In the genomic region with DNA sequence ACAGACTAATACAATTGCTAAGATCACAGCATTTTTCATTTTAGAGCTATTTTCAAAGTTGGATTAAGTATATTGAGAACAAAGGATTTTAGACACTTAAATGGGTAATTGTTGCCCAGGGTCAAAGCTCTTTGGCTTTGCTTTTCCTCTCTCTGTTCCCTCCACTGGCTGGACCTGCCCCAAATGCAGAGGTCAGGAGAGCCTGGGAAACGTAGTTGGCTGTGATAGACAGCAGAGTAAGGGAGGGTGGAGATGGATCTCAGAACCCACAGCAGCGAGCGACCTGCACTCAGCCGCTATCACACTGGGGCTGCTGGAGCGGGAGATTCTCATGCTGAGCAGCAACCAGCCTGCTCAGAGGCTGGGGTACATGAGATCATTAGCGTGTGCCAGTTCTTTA, we compare ENCODE assay signal across 15 cellular contexts.
DNase-seq lines count a peak whose midpoint lies in the region; FAIRE-seq and TF ChIP-seq lines count a peak whose summit lies in the region.
"Had no signal": no experiment of that assay in that cellular context is flagged by ENCODE, and none has a peak within 500 bp of the region (broad histone marks: within the 10 kb centered on the region; RNA-seq: fewer than 3 reads in every experiment).

No MANE protein-coding gene starts in this region.

- H3K79me2 ChIP-seq in H1 (ENCODE audit: control insufficient read depth in 1 of 2, insufficient read depth in 2 of 2, low read length in 2 of 2) = peaks cover 0 to 59% of the 10 kb centered on the region in 2 experiments; a peak in 2 of 4 replicates

- H4K20me1 ChIP-seq in H1 (replicated peaks in 1 of 2; ENCODE audit: control insufficient read depth in 1 of 2, insufficient read depth in 2 of 2, low read length in 2 of 2) = peaks cover 0 to 2% of the 10 kb centered on the region in 2 experiments

- no peak overlapping the region for H4K91ac ChIP-seq in H1 (replicated peaks; ENCODE audit: insufficient read length, low read length)
- H4K91ac ChIP-seq in mesenchymal stem cell (ENCODE audit: low read length) = peak overlapping the region; percentile 78

- H2BK12ac ChIP-seq in H1 (ENCODE audit: low read depth, low read length) (no peak overlapping the region), mesenchymal stem cell (ENCODE audit: low read length in 2 of 2) (no peak overlapping the region)

- H3K18ac ChIP-seq in H1 (ENCODE audit: extremely low read depth, low read length) (no peak overlapping the region), mesenchymal stem cell (ENCODE audit: low read depth in 1 of 2, low read length in 2 of 2) (no peak overlapping the region)

- TF ChIP-seq POLR2A in H1 (IDR thresholded peaks at IDR 0.05; ENCODE audit: control extremely low read depth in 1 of 2, low read depth in 2 of 2, low read length in 2 of 2) = no peak

- no peak overlapping the region for H3K4me2 ChIP-seq in H1 (ENCODE audit: insufficient read depth in 1 of 2, low read depth in 2 of 2, low read length in 2 of 2)
- no peak overlapping the region for H3K4me2 ChIP-seq in mesenchymal stem cell (ENCODE audit: low read length, poor library complexity, severe bottlenecking)

- peak; percentile 24 for DNase-seq in H7
- peak; percentile 51 for DNase-seq in MV-4-11 (lab: John Stamatoyannopoulos, UW)
- no peak for DNase-seq in H1 (ENCODE audit: low read depth in 1 of 2, low spot score in 2 of 2)
- DNase-seq in mesenchymal stem cell = no peak
- DNase-seq in NCI-H1048 (lab: John Stamatoyannopoulos, UW) = no peak
- DNase-seq in dedifferentiated amniotic fluid mesenchymal stem cell (ENCODE audit: extremely low spot score) = no peak
- DNase-seq in GOT3 (lab: John Stamatoyannopoulos, UW) = no peak
- DNase-seq in posterior cingulate gyrus = no peak
- DNase-seq: C1 segment of cervical spinal cord; Calu3; CD4-positive, alpha-beta T cell; DMS 273 treated with DMSO at 0.1 percent for 48 hours; H9 had no signal

- no peak overlapping the region for H3K23ac ChIP-seq in H1 (ENCODE audit: insufficient read length)
- H3K23ac ChIP-seq in mesenchymal stem cell (ENCODE audit: low read length in 2 of 2) = no peak overlapping the region

- H3K36me3 ChIP-seq in H7 (replicated peaks; ENCODE audit: control insufficient read depth, insufficient read depth, low read length) (peaks cover 20% of the 10 kb centered on the region), H1 (ENCODE audit: control insufficient read depth in 2 of 4, insufficient read depth in 4 of 4, low read length in 3 of 4) (peaks cover 0 to 45% (median 10%) of the 10 kb centered on the region in 4 experiments; a peak in 4 of 8 replicates), mesenchymal stem cell (ENCODE audit: control insufficient read depth in 1 of 2, insufficient read depth in 2 of 2, low read depth in 1 of 2, low read length in 2 of 2) (peaks cover 34 to 67% of the 10 kb centered on the region in 2 experiments)

- POLR2A ChIA-PET in H1 (lab: Charles Lee; ENCODE audit: partially characterized antibody) = no interaction called here

- no peak overlapping the region for H3K4ac ChIP-seq in H1 (replicated peaks; ENCODE audit: insufficient read length, low read depth, low read length)
- no peak overlapping the region for H3K4ac ChIP-seq in mesenchymal stem cell (ENCODE audit: low read depth in 1 of 2, low read length in 2 of 2)

- H2BK15ac ChIP-seq in H1 (ENCODE audit: low read length) (no peak overlapping the region), mesenchymal stem cell (ENCODE audit: low read depth, poor library complexity, severe bottlenecking) (no peak overlapping the region)

- WGBS in H1 (ENCODE audit: extremely low coverage in 1 of 2, insufficient coverage in 1 of 2, insufficient read length in 1 of 2, insufficient replicate concordance in 2 of 2, low coverage in 1 of 2, low lambda C conversion rate in 2 of 2, missing lambda C conversion rate in 1 of 2), 2 experiments = 83% methylated on average over 6 of the region's 6 CpGs; no CpG with 5 or more reads in 1 of the 2 experiments
- 98% methylated on average over 6 of the region's 6 CpGs for WGBS in mesenchymal stem cell

- peaks cover 2% of the 10 kb centered on the region; the same call in 1 of the 2 replicates for H3K23me2 ChIP-seq in H1 (ENCODE audit: low read depth, low read length)

- no peak for TF ChIP-seq RAD21 in H1 (IDR thresholded peaks at IDR 0.05 in 1 of 2, conservative IDR thresholded peaks at IDR 0.05 in 1 of 2; ENCODE audit: low read depth in 2 of 2, low read length in 2 of 2)

- TF ChIP-seq EP300 in H1 (IDR thresholded peaks at IDR 0.05; ENCODE audit: borderline replicate concordance in 1 of 2, low read depth in 2 of 2, low read length in 2 of 2) = no peak

- H2BK5ac ChIP-seq in H1 (ENCODE audit: low read depth, low read length) (no peak overlapping the region), mesenchymal stem cell (ENCODE audit: low read depth, low read length, poor library complexity, severe bottlenecking) (no peak overlapping the region)

- CTCF ChIA-PET in H1 (lab: Charles Lee; ENCODE audit: partially characterized antibody) = interaction anchor here (0.5 kb wide), 1 partner anchor 266 kb away, joined by 3 read pairs; no protein-coding TSS in a partner anchor

- FAIRE-seq in H1 (lab: Jason Lieb, UNC) = no peak
- FAIRE-seq: A204.1 had no signal

- H3K27ac ChIP-seq in H1 (ENCODE audit: low read depth, low read length) (no peak overlapping the region), mesenchymal stem cell (ENCODE audit: low read length, poor library complexity, severe bottlenecking) (no peak overlapping the region)
- H3K27ac ChIP-seq: HL-60 had no signal

- H3K14ac ChIP-seq in H1 (ENCODE audit: insufficient read length) (no peak overlapping the region), mesenchymal stem cell (ENCODE audit: low read length in 2 of 2) (no peak overlapping the region)

- no peak overlapping the region for H3K4me3 ChIP-seq in H7 (ENCODE audit: insufficient read depth, low read depth, low read length)
- H3K4me3 ChIP-seq in H1 (ENCODE audit: extremely low read depth in 1 of 4, insufficient read depth in 2 of 4, low read depth in 3 of 4, low read length in 4 of 4) = no peak overlapping the region
- H3K4me3 ChIP-seq in mesenchymal stem cell (ENCODE audit: insufficient read depth in 1 of 2, low read depth in 1 of 2, low read length in 2 of 2) = no peak overlapping the region

- no peak overlapping the region for H2BK20ac ChIP-seq in H1 (ENCODE audit: low read length)

- H2AK5ac ChIP-seq in H1 (ENCODE audit: low read depth, low read length) (no peak overlapping the region), mesenchymal stem cell (ENCODE audit: low read length, severe bottlenecking) (no peak overlapping the region)

- intact Hi-C loops in posterior cingulate gyrus (cut with DNase I) = no loop called here

- peak overlapping the region; percentile 23 for H4K5ac ChIP-seq in H1 (ENCODE audit: insufficient read length, low read depth, low read length)

- H3K9me3 ChIP-seq in H1 (ENCODE audit: insufficient read depth in 2 of 2, low read depth in 1 of 2, low read length in 1 of 2) (peaks cover 0 to 8% of the 10 kb centered on the region in 2 experiments; a peak in 2 of 4 replicates), mesenchymal stem cell (ENCODE audit: control insufficient read depth, low read length) (no peaks in the 10 kb centered on the region)

- H2AFZ ChIP-seq in H1 (ENCODE audit: low read length) = no peak overlapping the region
- no peak overlapping the region for H2AFZ ChIP-seq in mesenchymal stem cell (ENCODE audit: low read depth, low read length)

- H3K4me1 ChIP-seq in H1 (replicated peaks in 1 of 4; ENCODE audit: control insufficient read depth in 3 of 4, insufficient read depth in 4 of 4, low read length in 3 of 4) = no peaks in the 10 kb centered on the region
- peaks cover 3% of the 10 kb centered on the region for H3K4me1 ChIP-seq in mesenchymal stem cell (ENCODE audit: control insufficient read depth, insufficient read depth, low read depth, low read length)

- TF ChIP-seq CTCF in H1 (IDR thresholded peaks at IDR 0.05; ENCODE audit: control extremely low read depth in 1 of 3, insufficient read depth in 1 of 3, low read depth in 1 of 3, low read length in 3 of 3) = no peak

- H2BK120ac ChIP-seq in H1 (replicated peaks; ENCODE audit: low read depth, low read length) (no peak overlapping the region), mesenchymal stem cell (ENCODE audit: low read depth, low read length) (no peak overlapping the region)

- H3K79me1 ChIP-seq in H1 (ENCODE audit: low read depth, low read length) = peaks cover 2% of the 10 kb centered on the region; the same call in 1 of the 2 replicates
- H3K79me1 ChIP-seq in mesenchymal stem cell (replicated peaks; ENCODE audit: low read length, poor library complexity, severe bottlenecking) = peaks cover 21% of the 10 kb centered on the region

- H3K27me3 ChIP-seq in H7 (ENCODE audit: control insufficient read depth, insufficient read depth, low read length) (no peaks in the 10 kb centered on the region), H1 (replicated peaks in 1 of 4; ENCODE audit: control insufficient read depth in 3 of 4, extremely low read depth in 1 of 4, insufficient read depth in 3 of 4, low read length in 3 of 4) (no peaks in the 10 kb centered on the region), mesenchymal stem cell (ENCODE audit: control insufficient read depth in 1 of 2, insufficient read depth in 1 of 2, low read length in 2 of 2) (no peaks in the 10 kb centered on the region)

- H4K8ac ChIP-seq in H1 (ENCODE audit: extremely low read depth, insufficient read depth, low read length) = no peak overlapping the region
- H4K8ac ChIP-seq in mesenchymal stem cell (ENCODE audit: low read length) = peak overlapping the region; percentile 47

- H3K56ac ChIP-seq in H1 (replicated peaks; ENCODE audit: insufficient read length, low read depth, low read length) = no peak overlapping the region

- H3K9ac ChIP-seq in H1 (replicated peaks in 1 of 4; ENCODE audit: extremely low read depth in 1 of 4, low read depth in 3 of 4, low read length in 3 of 4) (no peak overlapping the region), mesenchymal stem cell (ENCODE audit: low read length) (no peak overlapping the region)

TF ChIP-seq in H1, 55 proteins besides CTCF, POLR2A, EP300 and RAD21:
- TF ChIP-seq, protein P1, sequence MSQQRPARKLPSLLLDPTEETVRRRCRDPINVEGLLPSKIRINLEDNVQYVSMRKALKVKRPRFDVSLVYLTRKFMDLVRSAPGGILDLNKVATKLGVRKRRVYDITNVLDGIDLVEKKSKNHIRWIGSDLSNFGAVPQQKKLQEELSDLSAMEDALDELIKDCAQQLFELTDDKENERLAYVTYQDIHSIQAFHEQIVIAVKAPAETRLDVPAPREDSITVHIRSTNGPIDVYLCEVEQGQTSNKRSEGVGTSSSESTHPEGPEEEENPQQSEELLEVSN (IDR thresholded peaks at IDR 0.05) = peak; percentile 44; the same call in 1 of the 2 replicates
- TF ChIP-seq TBP (IDR thresholded peaks at IDR 0.05; ENCODE audit: low read depth, low read length) = no peak
- TF ChIP-seq, protein P2, sequence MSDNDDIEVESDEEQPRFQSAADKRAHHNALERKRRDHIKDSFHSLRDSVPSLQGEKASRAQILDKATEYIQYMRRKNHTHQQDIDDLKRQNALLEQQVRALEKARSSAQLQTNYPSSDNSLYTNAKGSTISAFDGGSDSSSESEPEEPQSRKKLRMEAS (IDR thresholded peaks at IDR 0.05) = 0 out of 2 replicates have a peak, but pooled peaks have one; percentile 13
- no peak for TF ChIP-seq TAF7 (optimal IDR thresholded peaks at IDR 0.05; ENCODE audit: borderline replicate concordance, low read depth, low read length)

Comparison
In these comparisons a context has a peak if more than half of its experiments do, and no peak if none do; other contexts are left out.
1. DNase-seq: peak in H7 (single experiment) and MV-4-11 (single experiment); none in H1 (0 of 2), mesenchymal stem cell (single experiment), NCI-H1048 (single experiment), dedifferentiated amniotic fluid mesenchymal stem cell (single experiment), GOT3 (single experiment) and posterior cingulate gyrus (0 of 10).